Comparison of ENCODE assay signal across 8 cellular contexts in genomic region chr14:20469890-20470858, GRCh38. TPM values are rescaled to one million over a fixed set of nuclear protein-coding genes. Genes with fewer than 3 reads are reported as not detected.
DNase-seq lines count a peak whose midpoint lies in the region; ATAC-seq and TF ChIP-seq lines count a peak whose summit lies in the region.

No MANE protein-coding gene starts in this region.

- peak overlapping the region; percentile 90 to 93 (median 93) for H3K4me3 Mint-ChIP-seq in nephron

- peak overlapping the region; percentile 56 to 92 (median 90) for H3K27ac Mint-ChIP-seq in nephron

- peaks cover 2% of the 10 kb centered on the region; the same call in 1 of the 2 replicates for H3K36me3 ChIP-seq in BJ (ENCODE audit: control insufficient read depth, insufficient read depth, low read length)
- no peaks in the 10 kb centered on the region for H3K36me3 ChIP-seq in testis (ENCODE audit: low read depth, missing control alignments)

- H3K4me3 ChIP-seq in BJ (ENCODE audit: low read depth, low read length) (peak overlapping the region; percentile 70), testis (peak overlapping the region; percentile 61 to 72)

- peak overlapping the region in 1 of 2 donors; percentile 70 for H3K27ac ChIP-seq in testis

- CTCF ChIA-PET in BJ (lab: Yijun Ruan, JAX), result interaction anchor here (0.7 to 1.0 kb wide), 3 partner anchors 49 to 221 kb away, joined by 3 read pairs; no protein-coding TSS in a partner anchor

- H3K9me3 Mint-ChIP-seq in nephron, result no peaks in the 10 kb centered on the region

- TF ChIP-seq CTCF in BJ (IDR thresholded peaks at IDR 0.05; ENCODE audit: insufficient read depth, low read depth, low read length), result no peak
- no peak for TF ChIP-seq CTCF in nephron (IDR thresholded peaks at IDR 0.05; ENCODE audit: unreplicated experiment in 3 of 3)
- TF ChIP-seq CTCF in testis (IDR thresholded peaks at IDR 0.05), result no peak

- H3K4me1 ChIP-seq in testis, result no peaks in the 10 kb centered on the region

- no peaks in the 10 kb centered on the region for H3K9me3 ChIP-seq in testis

- H3K27me3 ChIP-seq in BJ (ENCODE audit: control insufficient read depth, insufficient read depth, low read length) (no peaks in the 10 kb centered on the region), testis (no peaks in the 10 kb centered on the region)

- POLR2A ChIA-PET in BJ (lab: Charles Lee), result interaction anchor here (0.7 to 1.1 kb wide), 3 partner anchors 9 to 127 kb away, joined by 3 to 5 read pairs (median 3); partner anchors contain the start of genes PARP2 and PIP4P1

- TF ChIP-seq POLR2A in testis (IDR thresholded peaks at IDR 0.05), result no peak

- DNase-seq in BJ (ENCODE audit: low read depth) (no peak), OCI-M1 (lab: John Stamatoyannopoulos, UW) (peak; percentile 64), fibroblast of peridontal ligament (ENCODE audit: extremely low read depth) (peak; percentile 60), testis (peak; percentile 35)
- DNase-seq in activated T-cell treated with anti-CD3 and anti-CD28 coated beads, Interleukin-2, amount 50 U/mL, for 48 hours, result peak; percentile 72 to 73

- intact Hi-C loops in testis (cut with DNase I; ENCODE audit: low total_unique reads), result no loop called here

- H3K36me3 Mint-ChIP-seq in nephron (ENCODE audit: low read depth), result peaks cover 11% of the 10 kb centered on the region

- peak; percentile 25 for ATAC-seq in GM19324 (IDR thresholded peaks at IDR 0.05; ENCODE audit: low FRiP score, unreplicated experiment)
- ATAC-seq in HG03439 (IDR thresholded peaks at IDR 0.05; ENCODE audit: unreplicated experiment), result peak; percentile 28

- peaks cover 11% of the 10 kb centered on the region for H3K27me3 Mint-ChIP-seq in nephron (ENCODE audit: low read depth)

- peaks cover 16% of the 10 kb centered on the region for H3K4me1 Mint-ChIP-seq in nephron

- 3 to 4% methylated on average over 14 of the region's 14 CpGs for WGBS in testis, 2 donors

RNA-seq across cellular contexts. Expression of gene PNP, which starts 1.0 kb away (rescaled TPM):
- polyA plus RNA-seq in BJ (2011; rRNA removed), result 18.4 and 21.4 TPM in 2 replicates
- polyA minus RNA-seq in BJ (2011; rRNA and poly(A)+ RNA removed), result 6.2 and 11.1 TPM in 2 replicates
- total RNA-seq in testis, result 10 to 100 TPM; 13.6 to 21.8 TPM
- polyA plus RNA-seq in testis (ENCODE audit: insufficient read depth, low read depth, low replicate concordance), result 18.9 TPM

RNA-seq across cellular contexts. Expression of gene PIP4P1, which starts 8.9 kb away (rescaled TPM):
- 28.6 and 38.3 TPM in 2 replicates for polyA plus RNA-seq in BJ (2011; rRNA removed)
- 26.0 and 45.9 TPM in 2 replicates for polyA minus RNA-seq in BJ (2011; rRNA and poly(A)+ RNA removed)
- 10 to 100 TPM; 33.4 to 38.8 TPM for total RNA-seq in testis
- polyA plus RNA-seq in testis (ENCODE audit: insufficient read depth, low read depth, low replicate concordance), result 50.8 TPM

RNA-seq across cellular contexts. Expression of gene APEX1, which starts 15.1 kb away (rescaled TPM):
- polyA plus RNA-seq in BJ (2011; rRNA removed) (219 and 237 TPM in 2 replicates), testis (ENCODE audit: insufficient read depth, low read depth, low replicate concordance) (67.8 TPM)
- polyA minus RNA-seq in BJ (2011; rRNA and poly(A)+ RNA removed), result 77.2 and 135 TPM in 2 replicates
- total RNA-seq in testis, result 10 to 100 TPM; 56.7 to 76.2 TPM

RNA-seq across cellular contexts. Expression of gene OSGEP, which starts 15.6 kb away (rescaled TPM):
- polyA plus RNA-seq in BJ (2011; rRNA removed) (21.2 and 28.9 TPM in 2 replicates), testis (ENCODE audit: insufficient read depth, low read depth, low replicate concordance) (19.9 TPM)
- 24.4 and 34.2 TPM in 2 replicates for polyA minus RNA-seq in BJ (2011; rRNA and poly(A)+ RNA removed)
- total RNA-seq in testis, result 10 to 100 TPM; 47.2 to 58.8 TPM

RNA-seq across cellular contexts. Expression of gene KLHL33, which starts 34.2 kb away (rescaled TPM):
- polyA plus RNA-seq in BJ (2011; rRNA removed) (0.12 and 0.22 TPM in 2 replicates), testis (ENCODE audit: insufficient read depth, low read depth, low replicate concordance) (0.67 TPM)
- polyA minus RNA-seq in BJ (2011; rRNA and poly(A)+ RNA removed), result 0.15 and 0.24 TPM in 2 replicates
- 1 to 10 TPM; 1.2 to 1.6 TPM for total RNA-seq in testis
